In the genomic region with DNA sequence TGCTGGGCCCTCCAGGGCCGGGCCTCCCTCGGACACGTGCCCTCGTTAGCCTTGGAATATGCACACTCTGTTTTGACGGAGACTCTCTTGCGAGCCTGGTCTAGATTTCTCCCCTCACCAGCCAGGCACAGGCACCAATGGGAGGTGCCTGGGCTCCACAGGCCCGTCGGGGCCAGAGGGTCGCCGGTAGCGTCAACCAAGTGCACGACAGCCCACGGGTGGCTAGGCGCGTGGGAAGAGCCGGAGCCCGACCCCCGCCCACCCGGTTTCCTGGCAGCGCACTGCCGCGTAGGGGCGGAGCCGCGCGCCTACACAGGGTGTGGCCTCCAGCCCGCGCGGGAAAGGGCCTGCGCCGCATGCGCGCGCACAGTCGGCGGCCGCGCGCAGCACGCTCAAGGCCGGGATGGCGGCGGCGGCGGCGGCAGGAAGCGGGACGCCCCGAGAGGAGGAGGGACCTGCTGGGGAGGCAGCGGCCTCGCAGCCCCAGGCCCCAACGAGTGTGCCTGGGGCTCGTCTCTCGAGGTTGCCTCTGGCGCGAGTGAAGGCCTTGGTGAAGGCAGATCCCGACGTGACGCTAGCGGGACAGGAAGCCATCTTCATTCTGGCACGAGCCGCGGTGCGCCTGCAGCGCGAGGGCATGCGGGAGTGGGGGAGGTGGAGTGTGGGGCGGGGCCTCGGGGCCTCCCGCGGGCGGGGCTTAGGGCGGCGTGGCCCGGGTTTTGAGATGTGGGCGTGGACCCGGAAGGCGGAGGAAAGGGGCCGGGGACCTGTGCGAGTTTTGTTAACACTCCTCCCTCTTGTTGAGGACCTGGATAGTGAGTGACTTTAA, we compare ENCODE assay signal across 8 cellular contexts. TPM values are rescaled to one million over a fixed set of nuclear protein-coding genes. Genes with fewer than 3 reads are reported as not detected.
DNase-seq lines count a peak whose midpoint lies in the region; ATAC-seq and TF ChIP-seq lines count a peak whose summit lies in the region.

A gene with protein sequence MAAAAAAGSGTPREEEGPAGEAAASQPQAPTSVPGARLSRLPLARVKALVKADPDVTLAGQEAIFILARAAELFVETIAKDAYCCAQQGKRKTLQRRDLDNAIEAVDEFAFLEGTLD (plus strand): TSS at position 367 of the 829 bp plus-strand sequence. CDS start 37 bp downstream, at position 404.

- peak; percentile 92 for DNase-seq in ACHN
- DNase-seq in NCI-H2196 treated with DMSO at 0.1 percent for 48 hours (lab: John Stamatoyannopoulos, UW; ENCODE audit: unreplicated experiment) = peak; percentile 56
- peak; percentile 29 to 92 for DNase-seq in T47D (ENCODE audit: low read depth in 1 of 2, low spot score in 1 of 2)

- peak within 1 kb of the TSS; percentile 79 for H3K27ac ChIP-seq in VCaP
- H3K27ac ChIP-seq in skeletal muscle tissue (ENCODE audit: low read depth, low read length) = peak within 1 kb of the TSS; percentile 90

- peaks cover 9 to 12% (median 9%) of the 10 kb centered on the region in 3 donors for H3K4me1 ChIP-seq in skeletal muscle tissue (ENCODE audit: control insufficient read depth in 3 of 3, insufficient read depth in 3 of 3, low read length in 3 of 3)

- H3K27me3 ChIP-seq in skeletal muscle tissue (ENCODE audit: control insufficient read depth in 3 of 3, insufficient read depth in 3 of 3, low read length in 3 of 3) = no peaks in the 10 kb centered on the region

- peaks cover 2 to 23% (median 16%) of the 10 kb centered on the region in 3 donors for H3K36me3 ChIP-seq in skeletal muscle tissue (ENCODE audit: control insufficient read depth in 3 of 3, insufficient read depth in 3 of 3, low read length in 3 of 3)

- H3K9ac ChIP-seq in skeletal muscle tissue (ENCODE audit: low read depth in 1 of 3, low read length in 3 of 3) = peak within 1 kb of the TSS; percentile 78 to 89 (median 82)

- in situ Hi-C loops in ACHN (cut with HindIII; ENCODE audit: low pct_ligation_motif_present, low pct_unique_long_range_greater_than_20kb, low sequenced_read_pairs) (no loop called here), T47D (cut with HindIII; ENCODE audit: low pct_unique_long_range_greater_than_20kb, low sequenced_read_pairs) (no loop called here)

- no peak for TF ChIP-seq CTCF in VCaP (conservative IDR thresholded peaks at IDR 0.05)

- ATAC-seq in GM18870 (IDR thresholded peaks at IDR 0.05; ENCODE audit: unreplicated experiment) (peak; percentile 81), HG03108 (IDR thresholded peaks at IDR 0.05; ENCODE audit: unreplicated experiment) (peak; percentile 91)

- H3K4me3 ChIP-seq in iPS-18c (ENCODE audit: insufficient read depth, low read depth, low read length) (peak within 1 kb of the TSS; percentile 49), skeletal muscle tissue (ENCODE audit: low read length in 3 of 3) (peak within 1 kb of the TSS; percentile 79 to 89 (median 86))

- H3K9me3 ChIP-seq in iPS-18c (ENCODE audit: control insufficient read depth, insufficient read depth, low read length) = peaks cover 2% of the 10 kb centered on the region
- no peaks in the 10 kb centered on the region for H3K9me3 ChIP-seq in skeletal muscle tissue (ENCODE audit: control insufficient read depth in 3 of 3, low read length in 3 of 3)

RNA-seq across cellular contexts. Expression of the gene that starts here (rescaled TPM):
- total RNA-seq in skeletal muscle tissue = 33.9 TPM

Comparison
In these comparisons a context has a peak if more than half of its experiments do, and no peak if none do; other contexts are left out.
1. Peak in every context shown above with its lines: DNase-seq, ATAC-seq, H3K4me3 ChIP-seq and H3K27ac ChIP-seq.